17 cellular contexts compared by ENCODE assay signal in the genomic region with DNA sequence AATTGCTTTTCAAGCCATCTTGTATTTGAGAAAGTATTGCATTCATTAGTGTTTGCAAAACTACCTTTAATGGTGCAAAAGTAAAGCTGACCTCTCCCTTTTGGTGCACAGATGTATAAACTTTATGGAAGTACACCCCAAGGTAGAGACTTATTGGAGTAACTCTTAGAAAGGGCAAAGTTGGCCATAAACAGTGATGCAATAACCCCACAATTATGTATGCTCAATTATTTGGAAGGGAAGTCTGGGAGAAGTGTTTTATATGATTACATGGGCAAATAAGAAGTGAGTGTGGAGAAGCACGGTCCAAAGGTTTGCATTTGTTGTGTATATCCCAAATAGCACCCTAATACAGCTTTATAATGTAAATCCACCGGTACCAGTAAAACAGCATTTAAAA.
DNase-seq lines count a peak whose midpoint lies in the region; ATAC-seq and TF ChIP-seq lines count a peak whose summit lies in the region.
"Had no signal": no experiment of that assay in that cellular context is flagged by ENCODE, and none has a peak within 500 bp of the region (broad histone marks: within the 10 kb centered on the region; RNA-seq: fewer than 3 reads in every experiment).

No MANE protein-coding gene starts in this region.

- H3K9me2 ChIP-seq in PC-3 (replicated peaks; ENCODE audit: low read length): no peaks in the 10 kb centered on the region

- no peak overlapping the region for H3T11ph ChIP-seq in H9 (ENCODE audit: low read length)

- H2BK5ac ChIP-seq in H9 (ENCODE audit: insufficient read length, low read length): no peak overlapping the region

- H3K27ac ChIP-seq in H9 (ENCODE audit: insufficient read length, low read depth, low read length) (no peak overlapping the region), PC-3 (ENCODE audit: low read length) (peak overlapping the region; percentile 95), esophagus squamous epithelium (no peak overlapping the region)
- H3K27ac ChIP-seq: breast epithelium, neutrophil, testis had no signal

- H4K8ac ChIP-seq in H9 (replicated peaks; ENCODE audit: insufficient read length, low read depth, low read length): no peak overlapping the region

- no CpG with 5 or more reads among the region's 2 CpGs for WGBS in H9 (ENCODE audit: extremely low coverage, insufficient read length, low lambda C conversion rate)
- 79 to 85% methylated on average over 2 of the region's 2 CpGs for WGBS in esophagus squamous epithelium, 2 donors

- H2BK20ac ChIP-seq in H9 (ENCODE audit: low read depth, low read length, poor library complexity, severe bottlenecking): no peak overlapping the region

- CTCF ChIA-PET in PC-3 (lab: Charles Lee): no interaction called here

- TF ChIP-seq CTCF in H9 (conservative IDR thresholded peaks at IDR 0.05) (no peak), PC-3 (conservative IDR thresholded peaks at IDR 0.05; ENCODE audit: low read depth, low read length) (no peak), fibroblast of villous mesenchyme (IDR thresholded peaks at IDR 0.05; ENCODE audit: insufficient read depth, low read depth, low read length) (no peak), esophagus squamous epithelium (IDR thresholded peaks at IDR 0.05) (no peak)

- no peak overlapping the region for H3K4me3 Mint-ChIP-seq in H9
- no peak overlapping the region for H3K4me3 Mint-ChIP-seq in naive thymus-derived CD8-positive, alpha-beta T cell
- H3K4me3 Mint-ChIP-seq: activated naive CD8-positive, alpha-beta T cell treated with anti-CD3 and anti-CD28 coated beads, Interleukin-2, amount 10 ng/mL, durations not matched to agents 7 days and 5 days; activated T-helper 17 cell treated with anti-CD3 and anti-CD28 coated beads, Interleukin-2, amount 50 U/mL, for 72 hours had no signal

- H3F3A ChIP-seq in PC-3 (ENCODE audit: low read length, unreplicated experiment): peaks cover 44% of the 10 kb centered on the region

- H3K4me3 ChIP-seq in PC-3 (ENCODE audit: low read length) (no peak overlapping the region), fibroblast of villous mesenchyme (ENCODE audit: low read depth, low read length) (no peak overlapping the region), skeletal muscle satellite cell (ENCODE audit: low read length) (no peak overlapping the region), esophagus squamous epithelium (no peak overlapping the region)
- H3K4me3 ChIP-seq: breast epithelium, SJCRH30, testis had no signal

- ATAC-seq in PC-3: no peak
- no peak for ATAC-seq in naive thymus-derived CD8-positive, alpha-beta T cell
- ATAC-seq: activated T-helper 17 cell treated with anti-CD3 and anti-CD28 coated beads, Interleukin-2, amount 50 U/mL, for 72 hours had no signal

- peaks cover 80 to 87% of the 10 kb centered on the region in 2 experiments for H3K4me1 Mint-ChIP-seq in H9
- H3K4me1 Mint-ChIP-seq in naive thymus-derived CD8-positive, alpha-beta T cell: peaks cover 0 to 6% (median 0%) of the 10 kb centered on the region in 4 donors
- H3K4me1 Mint-ChIP-seq: activated naive CD8-positive, alpha-beta T cell treated with anti-CD3 and anti-CD28 coated beads, Interleukin-2, amount 10 ng/mL, durations not matched to agents 7 days and 5 days; activated T-helper 17 cell treated with anti-CD3 and anti-CD28 coated beads, Interleukin-2, amount 50 U/mL, for 72 hours had no signal

- H3K27me3 ChIP-seq in H9 (ENCODE audit: insufficient read depth, low read length) (no peaks in the 10 kb centered on the region), PC-3 (ENCODE audit: low read length) (no peaks in the 10 kb centered on the region), skeletal muscle satellite cell (ENCODE audit: control insufficient read depth, insufficient read depth, low read length) (no peaks in the 10 kb centered on the region), esophagus squamous epithelium (peaks cover 0 to 5% (median 0%) of the 10 kb centered on the region in 4 donors)
- H3K27me3 ChIP-seq: breast epithelium, SJCRH30, testis had no signal

- peak overlapping the region in 2 of 3 experiments; percentile 97 to 99; a peak in 4 of 7 replicates for H3K27ac Mint-ChIP-seq in H9
- no peak overlapping the region for H3K27ac Mint-ChIP-seq in naive thymus-derived CD8-positive, alpha-beta T cell
- H3K27ac Mint-ChIP-seq: activated naive CD8-positive, alpha-beta T cell treated with anti-CD3 and anti-CD28 coated beads, Interleukin-2, amount 10 ng/mL, durations not matched to agents 7 days and 5 days; activated T-helper 17 cell treated with anti-CD3 and anti-CD28 coated beads, Interleukin-2, amount 50 U/mL, for 72 hours had no signal

- H3K56ac ChIP-seq in H9 (ENCODE audit: insufficient read length, low read depth, low read length): no peak overlapping the region

- no peaks in the 10 kb centered on the region for H3K27me3 Mint-ChIP-seq in H9 (ENCODE audit: low read depth)
- peaks cover 14 to 30% (median 19%) of the 10 kb centered on the region in 5 donors for H3K27me3 Mint-ChIP-seq in naive thymus-derived CD8-positive, alpha-beta T cell

- no peaks in the 10 kb centered on the region for H3K79me1 ChIP-seq in H9 (ENCODE audit: insufficient read depth, low read depth, low read length, poor library complexity, severe bottlenecking)

- no TSS peak for BruUV-seq in PC-3 (replicated peaks; lab: Mats Ljungman, UMichigan)

- peaks cover 32% of the 10 kb centered on the region for H3K4me1 ChIP-seq in H9 (ENCODE audit: insufficient read depth, low read length)
- H3K4me1 ChIP-seq in PC-3 (ENCODE audit: insufficient read depth, low read length): peaks cover 76% of the 10 kb centered on the region
- H3K4me1 ChIP-seq in skeletal muscle satellite cell (ENCODE audit: control insufficient read depth, insufficient read depth, low read length): peaks cover 89% of the 10 kb centered on the region
- H3K4me1 ChIP-seq in esophagus squamous epithelium: peaks cover 0 to 20% (median 13%) of the 10 kb centered on the region in 3 donors

- H3K79me2 ChIP-seq in H9 (ENCODE audit: insufficient read depth, low read length) (no peaks in the 10 kb centered on the region), PC-3 (ENCODE audit: low read length) (peaks cover 95% of the 10 kb centered on the region)

- H4K20me1 ChIP-seq in H9 (ENCODE audit: control insufficient read depth, insufficient read depth, insufficient read length) (no peaks in the 10 kb centered on the region), PC-3 (ENCODE audit: low read length) (peaks cover 76% of the 10 kb centered on the region)

- H2AFZ ChIP-seq in H9 (ENCODE audit: low read length): no peak overlapping the region
- H2AFZ ChIP-seq in PC-3 (ENCODE audit: low read length): no peak overlapping the region

- no peaks in the 10 kb centered on the region for H3K9me3 Mint-ChIP-seq in H9
- H3K9me3 Mint-ChIP-seq in naive thymus-derived CD8-positive, alpha-beta T cell: no peaks in the 10 kb centered on the region
- H3K9me3 Mint-ChIP-seq: activated naive CD8-positive, alpha-beta T cell treated with anti-CD3 and anti-CD28 coated beads, Interleukin-2, amount 10 ng/mL, durations not matched to agents 7 days and 5 days; activated T-helper 17 cell treated with anti-CD3 and anti-CD28 coated beads, Interleukin-2, amount 50 U/mL, for 72 hours had no signal

- H2BK120ac ChIP-seq in H9 (ENCODE audit: low read depth, low read length, poor library complexity, severe bottlenecking): no peak overlapping the region

- H3K4ac ChIP-seq in H9 (ENCODE audit: low read depth, low read length): no peak overlapping the region

- H3K9ac ChIP-seq in H9 (ENCODE audit: extremely low read depth, insufficient read length, low read length): no peak overlapping the region
- H3K9ac ChIP-seq in PC-3 (ENCODE audit: low read length): 0 out of 2 replicates have a peak overlapping the region, but pooled peaks have one; percentile 2
- peak overlapping the region; percentile 90 for H3K9ac ChIP-seq in skeletal muscle satellite cell (ENCODE audit: low read depth, low read length)

- H3K9me3 ChIP-seq in H9 (ENCODE audit: control insufficient read depth, low read depth, low read length) (no peaks in the 10 kb centered on the region), PC-3 (ENCODE audit: low read length) (no peaks in the 10 kb centered on the region), skeletal muscle satellite cell (replicated peaks; ENCODE audit: low read length) (no peaks in the 10 kb centered on the region), esophagus squamous epithelium (no peaks in the 10 kb centered on the region)
- H3K9me3 ChIP-seq: breast epithelium, neutrophil, SJCRH30, testis had no signal

- no peak overlapping the region for H2BK12ac ChIP-seq in H9 (ENCODE audit: insufficient read length, low read depth, low read length)

- DNase-seq in H9 (no peak), PC-3 (no peak), fibroblast of villous mesenchyme (ENCODE audit: low read depth) (peak; percentile 69), esophagus squamous epithelium (lab: John Stamatoyannopoulos, UW) (no peak), NCI-H1436 treated with DMSO at 0.1 percent for 48 hours (lab: John Stamatoyannopoulos, UW) (no peak)
- no peak for DNase-seq in naive thymus-derived CD8-positive, alpha-beta T cell
- DNase-seq: activated CD4-positive, alpha-beta T cell treated with anti-CD3 and anti-CD28 coated beads for 1 hour; activated naive CD8-positive, alpha-beta T cell treated with anti-CD3 and anti-CD28 coated beads, Interleukin-2, amount 10 ng/mL, durations not matched to agents 7 days and 5 days; DND-41; foreskin melanocyte; NCI-H1417; SJCRH30; testis had no signal

- intact Hi-C loops in PC-3 (cut with micrococcal nuclease) (loop anchor here (5.0 kb wide), 2 partner anchors 143 to 292 kb away; no protein-coding TSS in a partner anchor), esophagus squamous epithelium (cut with DNase I) (no loop called here)

- H3K4me2 ChIP-seq in H9 (ENCODE audit: insufficient read depth, insufficient read length, low read length) (no peak overlapping the region), PC-3 (ENCODE audit: low read length) (peak overlapping the region; percentile 62), skeletal muscle satellite cell (ENCODE audit: low read length) (peak overlapping the region; percentile 71)

- H3K36me3 ChIP-seq in PC-3 (ENCODE audit: low read depth, low read length) (peaks cover 18% of the 10 kb centered on the region; the same call in 1 of the 2 replicates), skeletal muscle satellite cell (ENCODE audit: insufficient read depth, low read length) (peaks cover 11% of the 10 kb centered on the region), esophagus squamous epithelium (no peaks in the 10 kb centered on the region)
- H3K36me3 ChIP-seq: breast epithelium, neutrophil had no signal

- H4K91ac ChIP-seq in H9 (ENCODE audit: insufficient read length, low read depth, low read length): no peak overlapping the region

- no peak overlapping the region for H2AK5ac ChIP-seq in H9 (ENCODE audit: insufficient read length, low read length)

- H3K36me3 Mint-ChIP-seq in H9 (ENCODE audit: insufficient read depth in 1 of 3, low read depth in 3 of 3): no peaks in the 10 kb centered on the region; a peak in 1 of 7 replicates
- H3K36me3 Mint-ChIP-seq in naive thymus-derived CD8-positive, alpha-beta T cell: no peaks in the 10 kb centered on the region
- H3K36me3 Mint-ChIP-seq: activated naive CD8-positive, alpha-beta T cell treated with anti-CD3 and anti-CD28 coated beads, Interleukin-2, amount 10 ng/mL, durations not matched to agents 7 days and 5 days had no signal

- H3K23ac ChIP-seq in H9 (ENCODE audit: insufficient read length, low read depth, low read length): no peak overlapping the region

- POLR2A ChIA-PET in PC-3 (lab: Charles Lee; ENCODE audit: unreplicated experiment): no interaction called here
- POLR2A ChIA-PET in naive thymus-derived CD8-positive, alpha-beta T cell (lab: Charles Lee): no interaction called here

- H3K23me2 ChIP-seq in H9 (ENCODE audit: insufficient read length, low read depth, low read length, poor library complexity, severe bottlenecking): no peaks in the 10 kb centered on the region

- no peak for TF ChIP-seq POLR2A in esophagus squamous epithelium (IDR thresholded peaks at IDR 0.05)

- no peak overlapping the region for H3K18ac ChIP-seq in H9 (ENCODE audit: insufficient read length, low read depth, low read length)

- no peak overlapping the region for H2BK15ac ChIP-seq in H9 (ENCODE audit: low read depth, low read length)

- H3K14ac ChIP-seq in H9 (ENCODE audit: insufficient read depth, low read length): no peak overlapping the region

- no peak overlapping the region for H4K5ac ChIP-seq in H9 (ENCODE audit: insufficient read length, low read depth, low read length)

Comparison
In these comparisons a context has a peak if more than half of its experiments do, and no peak if none do; other contexts are left out.
1. H3K27ac Mint-ChIP-seq: peak in H9 (2 of 3); none in naive thymus-derived CD8-positive, alpha-beta T cell (0 of 10).